Comparison of ENCODE assay signal across 22 cellular contexts in genomic region chr22:24417901-24418641, GRCh38. TPM values are rescaled to one million over a fixed set of nuclear protein-coding genes. Genes with fewer than 3 reads are reported as not detected.
A peak's percentile ranks its signal among the peaks of the same experiment; 100 is the strongest.
DNase-seq lines count a peak whose midpoint lies in the region; ATAC-seq, FAIRE-seq and TF ChIP-seq lines count a peak whose summit lies in the region.
"Had no signal": no experiment of that assay in that cellular context is flagged by ENCODE, and none has a peak within 500 bp of the region (broad histone marks: within the 10 kb centered on the region; RNA-seq: fewer than 3 reads in every experiment).

No MANE protein-coding gene starts in this region.

- peak overlapping the region; percentile 55 for H2BK5ac ChIP-seq in neuronal stem cell (ENCODE audit: low read length)

- ATAC-seq in CD8-positive, alpha-beta T cell, result no peak
- ATAC-seq: activated CD8-positive, alpha-beta T cell treated with anti-CD3 and anti-CD28 coated beads for 36 hours; gastrocnemius medialis; mucosa of descending colon had no signal

- peaks cover 36% of the 10 kb centered on the region for H3K36me3 Mint-ChIP-seq in CD8-positive, alpha-beta T cell

- peak overlapping the region; percentile 95 for H2BK12ac ChIP-seq in neuronal stem cell (ENCODE audit: low read length)

- no peaks in the 10 kb centered on the region for H3K9me3 ChIP-seq in CD8-positive, alpha-beta T cell (ENCODE audit: low read length)
- no peaks in the 10 kb centered on the region for H3K9me3 ChIP-seq in neuronal stem cell (replicated peaks in 1 of 2; ENCODE audit: control insufficient read depth in 2 of 2, insufficient read depth in 1 of 2, low read depth in 1 of 2, low read length in 2 of 2)
- no peaks in the 10 kb centered on the region for H3K9me3 ChIP-seq in ascending aorta
- H3K9me3 ChIP-seq: gastrocnemius medialis, left lung, mucosa of descending colon, thoracic aorta had no signal

- no peak overlapping the region for H3K4me3 Mint-ChIP-seq in CD8-positive, alpha-beta T cell
- H3K4me3 Mint-ChIP-seq: activated B cell treated with CpG ODN at 0.5 μM for 24 hours; activated CD8-positive, alpha-beta T cell treated with anti-CD3 and anti-CD28 coated beads for 36 hours; activated naive CD4-positive, alpha-beta T cell treated with anti-CD3 and anti-CD28 coated beads for 36 hours; T-helper 2 cell treated with Interferon-gamma antibody and Interleukin-4, amounts not matched to agents 5 μg/mL and 100 μg/mL, for 36 hours had no signal

- H3K9ac ChIP-seq in neuronal stem cell (ENCODE audit: low read depth, low read length, poor library complexity), result peak overlapping the region; percentile 56

- FAIRE-seq in GM12892 (lab: Jason Lieb, UNC), result no peak

- no peak overlapping the region for H4K91ac ChIP-seq in neuronal stem cell (ENCODE audit: low read depth, low read length, poor library complexity)

- peak overlapping the region; percentile 84 for H3K18ac ChIP-seq in neuronal stem cell (ENCODE audit: low read length)

- H3K27ac ChIP-seq in CD8-positive, alpha-beta T cell (ENCODE audit: low read depth, low read length), result no peak overlapping the region
- H3K27ac ChIP-seq in neuronal stem cell (replicated peaks; ENCODE audit: low read length), result no peak overlapping the region
- no peak overlapping the region for H3K27ac ChIP-seq in ascending aorta
- H3K27ac ChIP-seq: gastrocnemius medialis, left lung, PC-9, thoracic aorta had no signal

- no peaks in the 10 kb centered on the region for H3K27me3 Mint-ChIP-seq in CD8-positive, alpha-beta T cell (ENCODE audit: low read depth)
- H3K27me3 Mint-ChIP-seq: activated B cell treated with CpG ODN at 0.5 μM for 24 hours had no signal

- H3K4me1 ChIP-seq in CD8-positive, alpha-beta T cell (ENCODE audit: insufficient read depth, low read length), result peaks cover 4% of the 10 kb centered on the region
- peaks cover 12 to 21% of the 10 kb centered on the region in 2 donors for H3K4me1 ChIP-seq in neuronal stem cell (ENCODE audit: control insufficient read depth in 2 of 2, insufficient read depth in 1 of 2, low read depth in 1 of 2, low read length in 2 of 2)
- H3K4me1 ChIP-seq in ascending aorta, result no peaks in the 10 kb centered on the region

- H3K14ac ChIP-seq in neuronal stem cell (ENCODE audit: low read length), result peak overlapping the region; percentile 63

- TF ChIP-seq POLR2A in GM12892 (IDR thresholded peaks at IDR 0.05; ENCODE audit: low read depth, low read length), result no peak

- peaks cover 4% of the 10 kb centered on the region for H3K36me3 ChIP-seq in CD8-positive, alpha-beta T cell (ENCODE audit: insufficient read depth, low read length)
- H3K36me3 ChIP-seq in neuronal stem cell (replicated peaks in 1 of 2; ENCODE audit: control insufficient read depth in 2 of 2, insufficient read depth in 2 of 2, low read length in 2 of 2) (peaks cover 20 to 58% of the 10 kb centered on the region in 2 donors), ascending aorta (peaks cover 26 to 38% of the 10 kb centered on the region in 2 donors)

- no peak overlapping the region for H3K4me3 ChIP-seq in CD8-positive, alpha-beta T cell (ENCODE audit: low read depth, low read length)
- H3K4me3 ChIP-seq in neuronal stem cell (ENCODE audit: low read length in 2 of 2), result no peak overlapping the region
- H3K4me3 ChIP-seq in ascending aorta, result no peak overlapping the region
- H3K4me3 ChIP-seq: gastrocnemius medialis, left lung, mucosa of descending colon, PC-9, thoracic aorta had no signal

- H2AK5ac ChIP-seq in neuronal stem cell (ENCODE audit: low read depth, low read length), result peak overlapping the region; percentile 90

- no peak overlapping the region for H3K4me2 ChIP-seq in neuronal stem cell (ENCODE audit: insufficient read depth, low read length, poor library complexity, severe bottlenecking)
- H3K4me2 ChIP-seq: PC-9 had no signal

- no peak for DNase-seq in CD8-positive, alpha-beta T cell
- DNase-seq in NCI-H69 (lab: John Stamatoyannopoulos, UW) (peak; percentile 23), fibroblast of gingiva (ENCODE audit: low read depth) (peak; percentile 40), neuronal stem cell (ENCODE audit: low spot score) (no peak), ascending aorta (ENCODE audit: low spot score in 2 of 2) (no peak), occipital lobe (lab: John Stamatoyannopoulos, UW) (no peak), GM12892 (ENCODE audit: insufficient read length) (no peak)
- DNase-seq: activated B cell treated with CpG ODN at 0.5 μM for 24 hours; activated CD8-positive, alpha-beta T cell treated with anti-CD3 and anti-CD28 coated beads for 36 hours; activated naive CD4-positive, alpha-beta T cell treated with anti-CD3 and anti-CD28 coated beads for 36 hours; activated T-cell treated with anti-CD3 and anti-CD28 coated beads, Interleukin-2, amount 50 U/mL, for 1 hour; anterior cingulate cortex; COR-L47; EL; gastrocnemius medialis; NCI-H1436 treated with DMSO at 0.1 percent for 48 hours; NCI-H748 treated with DMSO at 0.1 percent for 48 hours; PC-9 had no signal

- H2BK15ac ChIP-seq in neuronal stem cell (ENCODE audit: low read length), result no peak overlapping the region

- H4K8ac ChIP-seq in neuronal stem cell (ENCODE audit: low read depth, low read length), result no peak overlapping the region

- TF ChIP-seq CTCF in CD8-positive, alpha-beta T cell (IDR thresholded peaks at IDR 0.05), result no peak
- TF ChIP-seq CTCF in ascending aorta (IDR thresholded peaks at IDR 0.05), result no peak

- WGBS in neuronal stem cell (ENCODE audit: extremely low coverage in 2 of 2, insufficient read length in 2 of 2, insufficient replicate concordance in 1 of 2), 2 donors, result no CpG with 5 or more reads among the region's 16 CpGs

- POLR2A ChIA-PET in CD8-positive, alpha-beta T cell (lab: Charles Lee), result interaction anchor here (1.5 kb wide), 1 partner anchor 9 kb away, joined by 3 read pairs; no protein-coding TSS in a partner anchor

- no peaks in the 10 kb centered on the region for H3K9me3 Mint-ChIP-seq in CD8-positive, alpha-beta T cell
- H3K9me3 Mint-ChIP-seq: activated B cell treated with CpG ODN at 0.5 μM for 24 hours; activated CD8-positive, alpha-beta T cell treated with anti-CD3 and anti-CD28 coated beads for 36 hours; activated naive CD4-positive, alpha-beta T cell treated with anti-CD3 and anti-CD28 coated beads for 36 hours; T-helper 2 cell treated with Interferon-gamma antibody and Interleukin-4, amounts not matched to agents 5 μg/mL and 100 μg/mL, for 36 hours had no signal

- H3K27me3 ChIP-seq in CD8-positive, alpha-beta T cell (ENCODE audit: insufficient read depth, low read length), result no peaks in the 10 kb centered on the region
- H3K27me3 ChIP-seq in neuronal stem cell (ENCODE audit: control insufficient read depth in 3 of 3, insufficient read depth in 3 of 3, low read depth in 1 of 3, low read length in 3 of 3) (peaks cover 0 to 3% (median 0%) of the 10 kb centered on the region in 3 experiments), ascending aorta (no peaks in the 10 kb centered on the region)
- H3K27me3 ChIP-seq: gastrocnemius medialis, left lung had no signal

- intact Hi-C loops in CD8-positive, alpha-beta T cell (cut with DNase I, micrococcal nuclease), result no loop called here
- intact Hi-C loops in ascending aorta (cut with DNase I), result no loop called here

- H3K27ac Mint-ChIP-seq in CD8-positive, alpha-beta T cell, result peak overlapping the region; percentile 49
- H3K27ac Mint-ChIP-seq: activated B cell treated with CpG ODN at 0.5 μM for 24 hours; activated CD8-positive, alpha-beta T cell treated with anti-CD3 and anti-CD28 coated beads for 36 hours; T-helper 2 cell treated with Interferon-gamma antibody and Interleukin-4, amounts not matched to agents 5 μg/mL and 100 μg/mL, for 36 hours had no signal

- no peak overlapping the region for H2AFZ ChIP-seq in neuronal stem cell (ENCODE audit: low read length)
- H2AFZ ChIP-seq: PC-9 had no signal

- peak overlapping the region; percentile 47 for H3K23ac ChIP-seq in neuronal stem cell (ENCODE audit: low read depth, low read length, poor library complexity)

- H2BK120ac ChIP-seq in neuronal stem cell (ENCODE audit: low read depth, low read length), result no peak overlapping the region

- no peaks in the 10 kb centered on the region for H3K79me1 ChIP-seq in neuronal stem cell (ENCODE audit: low read depth, low read length)

- CTCF ChIA-PET in CD8-positive, alpha-beta T cell (lab: Charles Lee), result interaction anchor here (0.8 to 2.7 kb wide), 6 partner anchors 8 to 108 kb away, joined by 3 to 12 read pairs (median 6); no protein-coding TSS in a partner anchor

- H3K4ac ChIP-seq in neuronal stem cell (ENCODE audit: low read length), result peak overlapping the region; percentile 13

- peaks cover 8% of the 10 kb centered on the region for H3K4me1 Mint-ChIP-seq in CD8-positive, alpha-beta T cell (ENCODE audit: low read depth)

RNA-seq across cellular contexts. Expression of gene ADORA2A, which starts 9.3 kb away (rescaled TPM):
- total RNA-seq in CD8-positive, alpha-beta T cell, result 10 to 100 TPM; 15.9 to 17.2 TPM
- polyA plus RNA-seq in neuronal stem cell (2013, experiment 1 of 2), result 2.9 TPM
- polyA plus RNA-seq in neuronal stem cell (2013, experiment 2 of 2), result 3.1 TPM
- 14.7 TPM for total RNA-seq in ascending aorta
- total RNA-seq in occipital lobe, result 8.0 TPM
- 14.3 TPM for polyA plus RNA-seq in GM12892 (2012; ENCODE audit: missing spikeins)

Comparison
In these comparisons a context has a peak if more than half of its experiments do, and no peak if none do; other contexts are left out.
1. DNase-seq: peak in NCI-H69 (single experiment) and fibroblast of gingiva (single experiment); none in CD8-positive, alpha-beta T cell (0 of 7), neuronal stem cell (single experiment), ascending aorta (0 of 2), occipital lobe (single experiment) and GM12892 (single experiment).